Comparison of ENCODE assay signal across 27 cellular contexts in the genomic region with DNA sequence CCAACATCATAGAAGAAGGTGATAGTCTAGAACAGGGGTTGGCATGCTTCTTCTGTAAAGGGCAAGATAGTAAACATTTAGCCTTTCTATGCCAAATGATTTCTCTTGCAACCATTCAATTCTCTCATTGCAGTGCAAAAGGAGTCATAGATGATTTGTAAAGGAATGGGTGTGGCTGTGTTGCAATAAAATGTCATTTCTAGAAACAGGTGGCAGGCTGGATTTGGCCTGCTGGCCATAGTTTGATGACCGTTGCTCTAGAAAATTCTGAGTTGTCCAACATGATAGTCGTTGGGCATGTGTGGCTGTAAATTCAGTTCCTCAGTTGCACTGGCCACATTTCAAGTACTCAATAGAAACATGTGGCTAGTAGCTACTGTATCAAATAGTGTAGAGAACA. TPM values are rescaled to one million over a fixed set of nuclear protein-coding genes. Genes with fewer than 3 reads are reported as not detected.
"Had no signal": no experiment of that assay in that cellular context is flagged by ENCODE, and none has a peak within 500 bp of the region (broad histone marks: within the 10 kb centered on the region; RNA-seq: fewer than 3 reads in every experiment).

No MANE protein-coding gene starts in this region.

- H3K27ac ChIP-seq: ascending aorta, gastrocnemius medialis, hepatocyte, pancreas, prostate gland, sigmoid colon, suprapubic skin, tibial artery, upper lobe of right lung had no signal

- H3K36me3 ChIP-seq: ascending aorta, gastrocnemius medialis, pancreas, prostate gland, sigmoid colon, suprapubic skin, tibial artery, upper lobe of right lung had no signal

- H2AFZ ChIP-seq: hepatocyte had no signal

- H3K4me1 ChIP-seq: pancreas, prostate gland, sigmoid colon, suprapubic skin, tibial artery, upper lobe of right lung had no signal

- H3K9me3 ChIP-seq: ascending aorta, gastrocnemius medialis, pancreas, prostate gland, sigmoid colon, suprapubic skin, tibial artery, upper lobe of right lung had no signal

- H3K79me2 ChIP-seq: hepatocyte had no signal

- H3K4me3 ChIP-seq: ascending aorta, gastrocnemius medialis, hepatocyte, pancreas, prostate gland, sigmoid colon, suprapubic skin, tibial artery, upper lobe of right lung had no signal

- ATAC-seq: activated CD4-positive, alpha-beta T cell treated with anti-CD3 and anti-CD28 coated beads for 36 hours; effector memory CD8-positive, alpha-beta T cell; gastrocnemius medialis; left ventricle myocardium superior; naive thymus-derived CD8-positive, alpha-beta T cell; pancreas; upper lobe of right lung had no signal

- H3K27me3 ChIP-seq: ascending aorta, gastrocnemius medialis, hepatocyte, pancreas, sigmoid colon, suprapubic skin, tibial artery, upper lobe of right lung had no signal

- H3K4me2 ChIP-seq: hepatocyte had no signal

- DNase-seq: activated CD4-positive, alpha-beta T cell treated with anti-CD3 and anti-CD28 coated beads for 36 hours; activated CD4-positive, alpha-beta T cell treated with anti-CD3 and anti-CD28 coated beads, Interleukin-2, amount 50 U/mL, for 48 hours; activated CD4-positive, CD25-positive, alpha-beta regulatory T cell; activated CD8-positive, alpha-beta memory T cell treated with anti-CD3 and anti-CD28 coated beads for 24 hours; activated effector memory CD4-positive, alpha-beta T cell treated with anti-CD3 and anti-CD28 coated beads, Interleukin-2, amount 50 U/mL, for 16 hours; activated naive CD4-positive, alpha-beta T cell treated with anti-CD3 and anti-CD28 coated beads, Interleukin-2, amount 10 ng/mL, durations not matched to agents 7 days and 5 days; activated naive CD8-positive, alpha-beta T cell treated with anti-CD3 and anti-CD28 coated beads, Interleukin-2, amount 10 ng/mL, durations not matched to agents 7 days and 5 days; activated T-cell treated with anti-CD3 and anti-CD28 coated beads, Interleukin-2, amount 50 U/mL, for 1 hour; cortex of kidney; effector memory CD8-positive, alpha-beta T cell; gastrocnemius medialis; glutamatergic neuron; islet precursor cell; left ventricle myocardium superior; naive thymus-derived CD8-positive, alpha-beta T cell; nucleus accumbens; pancreas; sigmoid colon; stimulated activated naive CD4-positive, alpha-beta T cell; tibial artery; upper lobe of right lung had no signal

RNA-seq across cellular contexts. Expression of gene SMCO2, which starts 21.7 kb away (rescaled TPM):
- total RNA-seq: activated naive CD8-positive, alpha-beta T cell treated with anti-CD3 and anti-CD28 coated beads, Interleukin-2, amount 10 ng/mL, durations not matched to agents 7 days and 5 days; ascending aorta; cerebellum; gastrocnemius medialis; hepatocyte; left ventricle myocardium superior; naive thymus-derived CD8-positive, alpha-beta T cell; neural crest cell; sigmoid colon had no signal
- polyA plus RNA-seq: hepatocyte; naive thymus-derived CD8-positive, alpha-beta T cell; pancreas had no signal
